ENCODE assay signal across 8 cellular contexts in genomic region chr6:18264338-18265098, GRCh38. TPM values are rescaled to one million over a fixed set of nuclear protein-coding genes. Genes with fewer than 3 reads are reported as not detected.
DNase-seq lines count a peak whose midpoint lies in the region; ATAC-seq and TF ChIP-seq lines count a peak whose summit lies in the region.

DEK (minus strand) TSS chr6:18264530; CDS start chr6:18263987, 543 bp downstream.

- no peaks in the 10 kb centered on the region for H3K27me3 Mint-ChIP-seq in chondrocyte (ENCODE audit: low read depth)

- no peaks in the 10 kb centered on the region for H3K36me3 Mint-ChIP-seq in chondrocyte (ENCODE audit: low read depth)

- peak within 1 kb of the TSS; percentile 97 for H3K27ac Mint-ChIP-seq in chondrocyte (ENCODE audit: unreplicated experiment)

- H3K9me3 Mint-ChIP-seq in chondrocyte (ENCODE audit: low read depth), result no peaks in the 10 kb centered on the region

- peaks cover 48% of the 10 kb centered on the region for H3K4me1 Mint-ChIP-seq in chondrocyte (ENCODE audit: low read depth)

- ATAC-seq in GM19035 (IDR thresholded peaks at IDR 0.05; ENCODE audit: unreplicated experiment) (peak; percentile 38), HG03378 (IDR thresholded peaks at IDR 0.05; ENCODE audit: unreplicated experiment) (peak; percentile 29)

- peak; percentile 79 for TF ChIP-seq CTCF in chondrocyte (IDR thresholded peaks at IDR 0.05)

- peak; percentile 94 for DNase-seq in AG20443 (ENCODE audit: low spot score)
- DNase-seq in NCI-H446 treated with DMSO at 0.1 percent for 48 hours (lab: John Stamatoyannopoulos, UW), result peak; percentile 78
- DNase-seq in activated CD4-positive, alpha-beta T cell treated with anti-CD3 and anti-CD28 coated beads for 24 hours (ENCODE audit: low read depth in 2 of 2), result peak; percentile 76 to 78
- DNase-seq in chondrocyte (ENCODE audit: low spot score), result no peak
- peak; percentile 74 for DNase-seq in kidney glomerular epithelial cell (lab: John Stamatoyannopoulos, UW)
- DNase-seq in stimulated activated CD4-positive, alpha-beta T cell treated with anti-CD3 and anti-CD28 coated beads, Interleukin-15, amount 100 ng/mL, for 48 hours (ENCODE audit: low read depth in 2 of 2), result peak; percentile 73 to 74

- peak within 1 kb of the TSS; percentile 96 for H3K4me3 Mint-ChIP-seq in chondrocyte (ENCODE audit: unreplicated experiment)

RNA-seq across cellular contexts. Expression of gene DEK, which starts in this region (rescaled TPM):
- total RNA-seq in chondrocyte, result 43.2 to 53.0 TPM (median 46.7 TPM) in 3 replicates
